Comparison of ENCODE assay signal across 17 cellular contexts in the genomic region with DNA sequence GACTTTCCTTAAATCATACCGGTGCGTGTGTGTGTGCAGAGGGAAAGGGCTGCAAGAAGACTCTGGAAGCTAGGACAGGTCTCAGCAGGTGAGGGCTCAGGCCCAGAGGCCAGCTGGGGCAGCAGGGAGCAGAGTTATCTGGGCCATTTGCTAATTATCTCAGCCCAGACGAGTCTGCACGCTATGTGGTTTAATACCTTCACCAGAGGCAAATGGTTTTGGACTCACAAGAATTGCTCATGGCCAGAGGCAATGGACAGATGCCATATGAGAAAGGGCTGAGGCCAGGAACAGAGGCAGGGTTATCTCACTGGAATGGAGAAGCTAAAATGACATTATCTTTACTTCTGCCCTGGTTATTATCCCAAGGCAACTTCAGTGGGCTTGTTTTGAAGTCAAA. TPM values are rescaled to one million over a fixed set of nuclear protein-coding genes. Genes with fewer than 3 reads are reported as not detected.
DNase-seq lines count a peak whose midpoint lies in the region; ATAC-seq and TF ChIP-seq lines count a peak whose summit lies in the region.
"Had no signal": no experiment of that assay in that cellular context is flagged by ENCODE, and none has a peak within 500 bp of the region (broad histone marks: within the 10 kb centered on the region; RNA-seq: fewer than 3 reads in every experiment).

No MANE protein-coding gene starts in this region.

- no peak overlapping the region for H3K14ac ChIP-seq in trophoblast cell (ENCODE audit: low read length)

- H2AK5ac ChIP-seq in trophoblast cell (ENCODE audit: low read length) = no peak overlapping the region

- TF ChIP-seq CTCF in epithelial cell of esophagus (IDR thresholded peaks at IDR 0.05; ENCODE audit: insufficient read depth, low read depth, low read length, missing control alignments) = no peak

- WGBS in trophoblast cell (ENCODE audit: extremely low coverage, insufficient coverage, insufficient read length) = no CpG with 5 or more reads among the region's 4 CpGs

- H4K8ac ChIP-seq in trophoblast cell (ENCODE audit: low read depth, low read length) = no peak overlapping the region

- H3K4ac ChIP-seq in trophoblast cell (ENCODE audit: low read depth, low read length) = no peak overlapping the region

- no peaks in the 10 kb centered on the region for H3K27me3 ChIP-seq in trophoblast cell (ENCODE audit: insufficient read depth, low read length)
- H3K27me3 ChIP-seq: colonic mucosa, uterus had no signal

- no peak overlapping the region for H2BK120ac ChIP-seq in trophoblast cell (ENCODE audit: insufficient read depth, low read length, poor library complexity)

- no peaks in the 10 kb centered on the region for H3K9me3 ChIP-seq in trophoblast cell (ENCODE audit: insufficient read depth, low read depth, low read length)
- H3K9me3 ChIP-seq: A549, colonic mucosa, uterus had no signal

- H2AFZ ChIP-seq in trophoblast cell (ENCODE audit: insufficient read depth, low read length, poor library complexity) = no peak overlapping the region

- no peak overlapping the region for H4K91ac ChIP-seq in trophoblast cell (ENCODE audit: low read depth, low read length)

- no peak overlapping the region for H3K27ac ChIP-seq in trophoblast cell (ENCODE audit: low read depth, low read length)
- H3K27ac ChIP-seq: A549, colonic mucosa, uterus had no signal

- H3K79me1 ChIP-seq in trophoblast cell (ENCODE audit: low read length) = peaks cover 2% of the 10 kb centered on the region

- no peaks in the 10 kb centered on the region for H3K79me2 ChIP-seq in trophoblast cell (ENCODE audit: control insufficient read depth, insufficient read depth, low read length, poor library complexity)

- ATAC-seq in GM21447 (IDR thresholded peaks at IDR 0.05; ENCODE audit: unreplicated experiment) = no peak
- ATAC-seq: A549; activated CD8-positive, alpha-beta memory T cell treated with anti-CD3 and anti-CD28 coated beads, Interleukin-2, amount 10 ng/mL, durations not matched to agents 7 days and 5 days; stimulated activated naive CD8-positive, alpha-beta T cell treated with anti-CD3 and anti-CD28 coated beads, Interleukin-15, amount 100 ng/mL, for 72 hours had no signal

- H3K18ac ChIP-seq in trophoblast cell (ENCODE audit: low read length) = no peak overlapping the region

- H3K36me3 ChIP-seq in trophoblast cell (ENCODE audit: control insufficient read depth in 1 of 2, insufficient read depth in 2 of 2, low read length in 2 of 2) = no peaks in the 10 kb centered on the region
- H3K36me3 ChIP-seq: colonic mucosa, HAP-1, uterus had no signal

- no peak overlapping the region for H3K9ac ChIP-seq in trophoblast cell (ENCODE audit: low read length)

- H3K23ac ChIP-seq in trophoblast cell (ENCODE audit: low read length) = no peak overlapping the region

- no peak overlapping the region for H2BK5ac ChIP-seq in trophoblast cell (ENCODE audit: low read depth, low read length, poor library complexity)

- H3K4me1 ChIP-seq in trophoblast cell (ENCODE audit: control insufficient read depth in 1 of 2, insufficient read depth in 2 of 2, low read length in 2 of 2) = peaks cover 0 to 3% of the 10 kb centered on the region in 2 experiments
- H3K4me1 ChIP-seq: A549, colonic mucosa, HAP-1, uterus had no signal

- H4K12ac ChIP-seq in trophoblast cell (ENCODE audit: low read depth, low read length) = no peak overlapping the region

- no peak overlapping the region for H3K4me2 ChIP-seq in trophoblast cell (ENCODE audit: low read length)
- H3K4me2 ChIP-seq: A549 had no signal

- H3K4me3 ChIP-seq in epithelial cell of esophagus (ENCODE audit: low read length) (no peak overlapping the region), trophoblast cell (ENCODE audit: low read depth, low read length) (no peak overlapping the region)
- H3K4me3 ChIP-seq: A549, colonic mucosa, HAP-1, uterus had no signal

- DNase-seq in NCI-H1417 (lab: John Stamatoyannopoulos, UW) (peak in 2 of 3 experiments; percentile 82 to 95), NCI-H1417 treated with DMSO at 0.1 percent for 48 hours (lab: John Stamatoyannopoulos, UW) (no peak), OCI-M1 (lab: John Stamatoyannopoulos, UW) (peak; percentile 37), epithelial cell of esophagus (ENCODE audit: low read depth) (peak; percentile 40), trophoblast cell (peak; percentile 97 to 99), NCI-H2171 (lab: John Stamatoyannopoulos, UW) (no peak), NK-92 (lab: John Stamatoyannopoulos, UW; ENCODE audit: unreplicated experiment) (no peak)
- DNase-seq: activated CD8-positive, alpha-beta memory T cell treated with anti-CD3 and anti-CD28 coated beads, Interleukin-2, amount 10 ng/mL, durations not matched to agents 7 days and 5 days; activated effector memory CD4-positive, alpha-beta T cell treated with Interleukin-2 at 50 U/mL for 16 hours; CD4-positive, CD25-positive, alpha-beta regulatory T cell; colonic mucosa; stimulated activated naive CD8-positive, alpha-beta T cell treated with anti-CD3 and anti-CD28 coated beads, Interleukin-15, amount 100 ng/mL, for 72 hours; T-helper 2 cell; uterus had no signal

- no peak overlapping the region for H2BK12ac ChIP-seq in trophoblast cell (ENCODE audit: low read length)

RNA-seq across cellular contexts. Expression of a gene that starts 35.7 kb away (rescaled TPM):
- 23.9 and 24.8 TPM in 2 replicates for polyA plus RNA-seq in trophoblast cell (2013)
- polyA plus RNA-seq: CD4-positive, CD25-positive, alpha-beta regulatory T cell had no signal

Comparison
In these comparisons a context has a peak if more than half of its experiments do, and no peak if none do; other contexts are left out.
1. DNase-seq: peak in NCI-H1417 (2 of 3), OCI-M1 (single experiment), epithelial cell of esophagus (single experiment) and trophoblast cell (2 of 2); none in NCI-H1417 treated with DMSO at 0.1 percent for 48 hours (single experiment), NCI-H2171 (single experiment) and NK-92 (single experiment).